ENCODE assay signal across 8 cellular contexts in the genomic region with DNA sequence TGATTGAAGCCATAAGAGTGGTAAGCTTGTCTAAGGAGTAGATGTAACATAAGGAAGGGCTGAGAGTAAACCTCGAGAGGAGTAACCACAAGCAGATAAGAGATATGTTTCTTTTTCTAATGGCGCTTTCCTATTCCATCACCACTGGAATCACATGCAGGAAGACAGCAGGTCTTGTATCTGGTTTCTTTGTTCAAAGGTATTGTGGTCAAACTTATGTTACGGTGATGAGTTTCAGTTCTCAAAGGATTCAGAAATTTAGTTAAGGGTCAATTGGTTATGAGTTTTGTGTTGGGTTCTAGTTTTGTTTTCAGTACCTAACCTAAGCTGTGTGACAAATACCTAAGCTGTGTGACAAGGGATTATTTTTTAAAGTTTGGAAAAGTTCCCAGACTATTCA.
A peak's percentile ranks its signal among the peaks of the same experiment; 100 is the strongest.
DNase-seq lines count a peak whose midpoint lies in the region; ATAC-seq and TF ChIP-seq lines count a peak whose summit lies in the region.
"Not testable (repeated sequence)": the region's sequence is repeated elsewhere in the genome, so short reads cannot be mapped to it uniquely, and the experiment has no call there.

No MANE protein-coding gene starts in this region.

- intact Hi-C loops in Caco-2 (cut with micrococcal nuclease; ENCODE audit: unreplicated experiment); Right ventricle myocardium inferior (cut with DNase I): not testable (repeated sequence)
- intact Hi-C loops in gastrocnemius medialis (cut with DNase I; ENCODE audit: low total_unique reads), result loop anchor here (5.0 kb wide), 1 partner anchor 41 kb away; no protein-coding TSS in a partner anchor

- H3K4me3 Mint-ChIP-seq in Caco-2 (ENCODE audit: unreplicated experiment), result not testable (repeated sequence)

- in situ Hi-C loops in gastrocnemius medialis (cut with MboI; ENCODE audit: low sequenced_read_pairs in 4 of 4), result not testable (repeated sequence)

- H3K36me3 Mint-ChIP-seq in Caco-2 (ENCODE audit: insufficient read depth, unreplicated experiment), result not testable (repeated sequence)

- not testable (repeated sequence) for H3K27me3 Mint-ChIP-seq in Caco-2 (ENCODE audit: insufficient read depth, unreplicated experiment)

- peak overlapping the region; percentile 5 for H3K27ac Mint-ChIP-seq in Caco-2 (ENCODE audit: unreplicated experiment)

- H2AFZ ChIP-seq in OCI-LY3 (ENCODE audit: low read depth, low read length), result not testable (repeated sequence)

- not testable (repeated sequence) for H3K4me1 ChIP-seq in Caco-2
- H3K4me1 ChIP-seq in OCI-LY3 (ENCODE audit: low read length), result peaks cover 10% of the 10 kb centered on the region
- H3K4me1 ChIP-seq in gastrocnemius medialis, result peaks cover 66 to 79% of the 10 kb centered on the region in 2 donors

- peak overlapping the region; percentile 37 for H3K4me2 ChIP-seq in OCI-LY3 (ENCODE audit: low read length)

- H3K9me3 Mint-ChIP-seq in Caco-2 (ENCODE audit: unreplicated experiment), result not testable (repeated sequence)

- BruUV-seq in Caco-2 (replicated peaks; lab: Mats Ljungman, UMichigan), result not testable (repeated sequence)

- TF ChIP-seq CTCF in Caco-2 (IDR thresholded peaks at IDR 0.05; ENCODE audit: insufficient read depth in 1 of 2, low read depth in 1 of 2, low read length in 1 of 2, severe bottlenecking in 1 of 2, unreplicated experiment in 1 of 2); OCI-LY3 (IDR thresholded peaks at IDR 0.05; ENCODE audit: low read depth, low read length); gastrocnemius medialis (IDR thresholded peaks at IDR 0.05 in 4 of 5, conservative IDR thresholded peaks at IDR 0.05 in 1 of 5): not testable (repeated sequence)

- not testable (repeated sequence) for TF ChIP-seq POLR2A in gastrocnemius medialis (IDR thresholded peaks at IDR 0.05)

- H3K4me1 Mint-ChIP-seq in Caco-2 (ENCODE audit: low read depth, unreplicated experiment), result peaks cover 17% of the 10 kb centered on the region

- CTCF ChIA-PET in Caco-2 (lab: Charles Lee), result not testable (repeated sequence)

- not testable (repeated sequence) for H3K27me3 ChIP-seq in Caco-2 (replicated peaks; ENCODE audit: control insufficient read depth, insufficient read depth, low read length); OCI-LY3 (ENCODE audit: low read depth, low read length); gastrocnemius medialis

- H3K4me3 ChIP-seq in Caco-2 (ENCODE audit: low read depth, low read length); OCI-LY3 (ENCODE audit: low read length); gastrocnemius medialis: not testable (repeated sequence)

- H4K20me1 ChIP-seq in OCI-LY3 (ENCODE audit: insufficient read depth, low read length), result not testable (repeated sequence)

- H3K9ac ChIP-seq in OCI-LY3 (ENCODE audit: low read length), result not testable (repeated sequence)

- not testable (repeated sequence) for H3K27ac ChIP-seq in OCI-LY3 (ENCODE audit: low read length)
- H3K27ac ChIP-seq in gastrocnemius medialis, result peak overlapping the region; percentile 63 to 83 (median 70)

- DNase-seq in Caco-2; Right ventricle myocardium inferior (ENCODE audit: missing footprints); gastrocnemius medialis: not testable (repeated sequence)

- ATAC-seq in GM18909 (IDR thresholded peaks at IDR 0.05; ENCODE audit: poor library complexity, unreplicated experiment) (peak; percentile 85), GM21526 (IDR thresholded peaks at IDR 0.05; ENCODE audit: low FRiP score, unreplicated experiment) (peak; percentile 71), HG02870 (IDR thresholded peaks at IDR 0.05; ENCODE audit: unreplicated experiment) (peak; percentile 84), HG03280 (IDR thresholded peaks at IDR 0.05; ENCODE audit: unreplicated experiment) (peak; percentile 83), Right ventricle myocardium inferior (peak; percentile 10), gastrocnemius medialis (peak; percentile 51 to 55)

- H3K79me2 ChIP-seq in OCI-LY3 (ENCODE audit: low read length), result not testable (repeated sequence)

- H3K9me3 ChIP-seq in Caco-2; OCI-LY3 (ENCODE audit: insufficient read depth, low read length); gastrocnemius medialis: not testable (repeated sequence)

- POLR2A ChIA-PET in Caco-2 (lab: Charles Lee), result not testable (repeated sequence)

- H3K36me3 ChIP-seq in Caco-2 (ENCODE audit: control insufficient read depth, insufficient read depth, low read length); OCI-LY3 (replicated peaks; ENCODE audit: low read depth, low read length); gastrocnemius medialis: not testable (repeated sequence)

Comparison
In these comparisons a context has a peak if more than half of its experiments do, and no peak if none do; other contexts are left out.
1. ATAC-seq: peak in every context shown above with its lines; median percentile 85 in GM18909; 84 in HG02870; 83 in HG03280; 71 in GM21526; 53 in gastrocnemius medialis; 10 in Right ventricle myocardium inferior.